Comparison of ENCODE assay signal across 10 cellular contexts in genomic region chr2:30359644-30360167, GRCh38.
DNase-seq lines count a peak whose midpoint lies in the region; ATAC-seq, FAIRE-seq and TF ChIP-seq lines count a peak whose summit lies in the region.
"Had no signal": no experiment of that assay in that cellular context is flagged by ENCODE, and none has a peak within 500 bp of the region (broad histone marks: within the 10 kb centered on the region; RNA-seq: fewer than 3 reads in every experiment).

No MANE protein-coding gene starts in this region.

- peaks cover 24% of the 10 kb centered on the region for H3K4me1 ChIP-seq in body of pancreas
- no peaks in the 10 kb centered on the region for H3K4me1 ChIP-seq in small intestine (ENCODE audit: control insufficient read depth in 2 of 2, insufficient read depth in 1 of 2, low read depth in 1 of 2, low read length in 1 of 2)

- intact Hi-C loops in body of pancreas (cut with DNase I), result no loop called here

- H3K36me3 ChIP-seq in body of pancreas (replicated peaks in 1 of 2; ENCODE audit: insufficient read depth in 1 of 2, low read depth in 2 of 2), result no peaks in the 10 kb centered on the region
- no peaks in the 10 kb centered on the region for H3K36me3 ChIP-seq in small intestine (ENCODE audit: control insufficient read depth in 2 of 2, insufficient read depth in 2 of 2, low read length in 2 of 2)

- DNase-seq in NCI-H2029 (lab: John Stamatoyannopoulos, UW) (peak; percentile 71), body of pancreas (peak; percentile 44 to 66 (median 56)), left lobe of liver (ENCODE audit: low spot score) (peak; percentile 48), small intestine (peak; percentile 69), GF-D8 (lab: John Stamatoyannopoulos, UW) (no peak), HCEC 1CT (no peak)
- DNase-seq: activated naive CD4-positive, alpha-beta T cell; NCI-H526 treated with DMSO at 0.1 percent for 48 hours had no signal

- H3K27ac ChIP-seq in body of pancreas (peak overlapping the region in 3 of 4 donors; percentile 15 to 45 (median 19)), small intestine (ENCODE audit: low read depth in 1 of 2, low read length in 1 of 2) (peak overlapping the region in 1 of 2 donors; percentile 27)

- FAIRE-seq in small intestine (lab: Jason Lieb, UNC), result no peak
- FAIRE-seq: TTC549 had no signal

- WGBS in body of pancreas, 2 donors, result 32 to 67% methylated on average over 2 to 7 of the region's 7 CpGs
- 29 to 43% (median 43%) methylated on average over 7 of the region's 7 CpGs for WGBS in small intestine, 3 donors

- TF ChIP-seq POLR2A in body of pancreas (IDR thresholded peaks at IDR 0.05), result no peak

- H3K4me3 ChIP-seq in body of pancreas, result no peak overlapping the region
- no peak overlapping the region for H3K4me3 ChIP-seq in small intestine (ENCODE audit: low read depth in 1 of 2, low read length in 2 of 2)

- H3K9me3 ChIP-seq in body of pancreas, result no peaks in the 10 kb centered on the region
- no peaks in the 10 kb centered on the region for H3K9me3 ChIP-seq in small intestine (ENCODE audit: control insufficient read depth, low read depth)

- no peaks in the 10 kb centered on the region for H3K27me3 ChIP-seq in body of pancreas
- H3K27me3 ChIP-seq in small intestine (ENCODE audit: control insufficient read depth in 2 of 2, insufficient read depth in 2 of 2, low read length in 2 of 2), result no peaks in the 10 kb centered on the region

- ATAC-seq in body of pancreas (peak; percentile 54), left lobe of liver (peak; percentile 69), HG02840 (IDR thresholded peaks at IDR 0.05; ENCODE audit: low FRiP score, unreplicated experiment) (no peak)

- TF ChIP-seq CTCF in body of pancreas (IDR thresholded peaks at IDR 0.05), result no peak

Comparison
In these comparisons a context has a peak if more than half of its experiments do, and no peak if none do; other contexts are left out.
1. DNase-seq: peak in NCI-H2029 (single experiment), body of pancreas (4 of 4), left lobe of liver (single experiment) and small intestine (single experiment); none in GF-D8 (single experiment) and HCEC 1CT (single experiment).